ENCODE assay signal across 7 cellular contexts in the genomic region with DNA sequence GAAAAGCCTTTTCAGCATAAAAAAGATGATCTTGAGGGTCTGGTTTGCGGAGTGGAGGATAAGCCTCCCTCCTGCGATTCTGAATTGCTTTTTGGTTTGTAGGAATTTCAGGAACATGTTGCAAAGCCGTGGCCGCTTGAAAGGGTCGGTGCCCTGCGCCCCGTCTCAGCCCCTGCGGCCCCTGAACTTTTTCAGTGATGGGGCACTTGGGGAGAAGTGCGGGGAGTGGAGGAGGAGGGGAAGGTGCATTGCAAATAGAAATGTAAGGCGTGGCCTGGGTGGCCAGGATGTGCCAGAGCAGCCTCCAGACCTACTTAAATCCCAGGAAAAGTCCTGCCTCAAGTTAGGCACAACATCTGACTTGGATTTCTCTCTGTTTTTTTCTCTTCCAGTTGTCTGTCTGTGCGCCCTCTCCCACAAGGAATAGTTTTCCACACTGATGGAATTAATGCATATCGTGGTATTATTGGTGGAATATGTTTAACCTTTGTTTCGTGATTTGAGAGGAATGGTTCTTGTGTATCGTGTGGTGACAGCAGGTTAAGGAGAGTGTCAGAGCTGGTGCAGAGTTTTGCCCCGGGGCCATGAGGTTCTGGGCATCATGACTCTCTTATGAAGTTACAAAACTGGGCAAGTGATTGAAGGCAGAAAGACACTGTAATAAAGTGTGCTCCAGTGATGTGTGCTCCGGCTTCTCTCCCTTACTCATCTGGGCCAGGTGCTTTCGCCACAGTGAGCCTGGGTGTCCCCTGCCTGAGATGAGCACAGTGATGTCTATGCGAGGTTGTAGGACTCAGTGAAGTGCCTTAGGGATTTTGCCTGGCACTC.
A peak's percentile ranks its signal among the peaks of the same experiment; 100 is the strongest.
DNase-seq lines count a peak whose midpoint lies in the region; TF ChIP-seq lines count a peak whose summit lies in the region.

No MANE protein-coding gene starts in this region.

- peak overlapping the region; percentile 5 for H3K9ac ChIP-seq in smooth muscle cell (ENCODE audit: low read depth)

- CTCF ChIA-PET in HEK293 (lab: Yijun Ruan, JAX) = interaction anchor here (0.6 to 3.3 kb wide), 3 partner anchors 52 to 82 kb away, joined by 3 to 22 read pairs (median 7); no protein-coding TSS in a partner anchor

- H3K36me3 Mint-ChIP-seq in glutamatergic neuron (ENCODE audit: unreplicated experiment) = no peaks in the 10 kb centered on the region

- peaks cover 54% of the 10 kb centered on the region for H4K20me1 ChIP-seq in smooth muscle cell (ENCODE audit: low read depth)

- H3K79me2 ChIP-seq in smooth muscle cell (ENCODE audit: low read depth) = peaks cover 73% of the 10 kb centered on the region

- WGBS in smooth muscle cell (ENCODE audit: low lambda C conversion rate) = 34% methylated on average over 18 of the region's 18 CpGs

- H3K36me3 ChIP-seq in HEK293 (ENCODE audit: control insufficient read depth in 2 of 2, insufficient read depth in 1 of 2, low read length in 2 of 2) (no peaks in the 10 kb centered on the region), WERI-Rb-1 (no peaks in the 10 kb centered on the region), smooth muscle cell (ENCODE audit: low read depth) (no peaks in the 10 kb centered on the region)

- POLR2A ChIA-PET in HEK293 (lab: Yijun Ruan, JAX) = no interaction called here

- H3K4me3 ChIP-seq in HEK293 (ENCODE audit: low read depth, low read length) (no peak overlapping the region), WERI-Rb-1 (ENCODE audit: low read depth, low read length) (peak overlapping the region; percentile 75), smooth muscle cell (peak overlapping the region; percentile 69)

- H3K27me3 Mint-ChIP-seq in glutamatergic neuron (ENCODE audit: unreplicated experiment) = peaks cover 16% of the 10 kb centered on the region

- peak overlapping the region; percentile 92 for H3K4me2 ChIP-seq in smooth muscle cell

- H3K4me1 ChIP-seq in HEK293 (ENCODE audit: control insufficient read depth, insufficient read depth, low read length) (peaks cover 44% of the 10 kb centered on the region), smooth muscle cell (ENCODE audit: low read depth) (peaks cover 58% of the 10 kb centered on the region)

- H3K9me3 ChIP-seq in HEK293 (ENCODE audit: control insufficient read depth, insufficient read depth, low read depth, low read length) (no peaks in the 10 kb centered on the region), WERI-Rb-1 (ENCODE audit: severe bottlenecking) (no peaks in the 10 kb centered on the region), smooth muscle cell (replicated peaks; ENCODE audit: low read depth) (no peaks in the 10 kb centered on the region)

- peaks cover 15% of the 10 kb centered on the region for H3K9me3 Mint-ChIP-seq in glutamatergic neuron (ENCODE audit: unreplicated experiment)

- H3K27me3 ChIP-seq in WERI-Rb-1 (ENCODE audit: insufficient read depth, low read depth, severe bottlenecking) = no peaks in the 10 kb centered on the region
- H3K27me3 ChIP-seq in smooth muscle cell (ENCODE audit: low read depth) = no peaks in the 10 kb centered on the region

- TF ChIP-seq CTCF in HEK293 (tag by site-specific recombination; IDR thresholded peaks at IDR 0.05) = no peak
- no peak for TF ChIP-seq CTCF in WERI-Rb-1 (IDR thresholded peaks at IDR 0.05; ENCODE audit: low read depth, low read length)
- TF ChIP-seq CTCF in glutamatergic neuron (IDR thresholded peaks at IDR 0.05; ENCODE audit: partially characterized antibody, unreplicated experiment) = no peak
- TF ChIP-seq CTCF in smooth muscle cell (IDR thresholded peaks at IDR 0.05; ENCODE audit: borderline replicate concordance, insufficient read depth, poor library complexity, severe bottlenecking) = no peak

- DNase-seq in WERI-Rb-1 (peak; percentile 15), glutamatergic neuron (no peak), smooth muscle cell (lab: John Stamatoyannopoulos, UW; ENCODE audit: unreplicated experiment) (no peak), NCI-H2196 treated with DMSO at 0.1 percent for 48 hours (lab: John Stamatoyannopoulos, UW; ENCODE audit: unreplicated experiment) (no peak), globus pallidus (ENCODE audit: low spot score) (no peak)
- no peak for DNase-seq in activated CD4-positive, alpha-beta T cell treated with anti-CD3 and anti-CD28 coated beads for 1 hour

- peaks cover 63% of the 10 kb centered on the region for H3K4me1 Mint-ChIP-seq in glutamatergic neuron (ENCODE audit: low read depth, unreplicated experiment)

- H2AFZ ChIP-seq in smooth muscle cell (ENCODE audit: low read depth) = peak overlapping the region; percentile 6

- H3F3A ChIP-seq in smooth muscle cell (ENCODE audit: low read depth) = peaks cover 26% of the 10 kb centered on the region

- peak overlapping the region; percentile 92 for H3K27ac Mint-ChIP-seq in glutamatergic neuron (ENCODE audit: unreplicated experiment)

- H3K27ac ChIP-seq in HEK293 (ENCODE audit: extremely low read depth, low read depth, low read length) (no peak overlapping the region), WERI-Rb-1 (no peak overlapping the region), smooth muscle cell (ENCODE audit: low read depth) (peak overlapping the region; percentile 66)

- H3K4me3 Mint-ChIP-seq in glutamatergic neuron (ENCODE audit: unreplicated experiment) = peak overlapping the region; percentile 96

TF ChIP-seq in HEK293, 187 proteins besides CTCF, POLR2A, EP300 and RAD21:
- TF ChIP-seq ZFP69B (tag by site-specific recombination; IDR thresholded peaks at IDR 0.05) (0 out of 2 replicates have a peak, but pooled peaks have one; percentile 2), ZNF704 (tag by site-specific recombination; IDR thresholded peaks at IDR 0.05) (no peak)
